Comparison of ENCODE assay signal across 23 cellular contexts in genomic region chr4:5009796-5010195, GRCh38. TPM values are rescaled to one million over a fixed set of nuclear protein-coding genes. Genes with fewer than 3 reads are reported as not detected.
DNase-seq lines count a peak whose midpoint lies in the region; ATAC-seq, FAIRE-seq and TF ChIP-seq lines count a peak whose summit lies in the region.
"Had no signal": no experiment of that assay in that cellular context is flagged by ENCODE, and none has a peak within 500 bp of the region (broad histone marks: within the 10 kb centered on the region; RNA-seq: fewer than 3 reads in every experiment).

No MANE protein-coding gene starts in this region.

- H2AFZ ChIP-seq in K562 (ENCODE audit: low read depth, low read length): no peak overlapping the region

- FAIRE-seq in K562 (lab: Jason Lieb, UNC): no peak
- FAIRE-seq: A204.1, D721Med, GM12878, GM19239 had no signal

- H3K9ac ChIP-seq in K562 (ENCODE audit: insufficient read depth in 1 of 2, low read depth in 2 of 2, low read length in 2 of 2): no peak overlapping the region
- H3K9ac ChIP-seq: BLaER1 treated with 17β-estradiol and CSF1 and Interleukin-3, amounts not matched to agents 10 nM and 100 nM had no signal

- intact Hi-C loops in K562 (cut with micrococcal nuclease): no loop called here

- H4K20me1 ChIP-seq in K562 (replicated peaks; ENCODE audit: control insufficient read depth, insufficient read depth, low read length): no peaks in the 10 kb centered on the region
- H4K20me1 ChIP-seq: BLaER1 treated with 17β-estradiol and CSF1 and Interleukin-3, amounts not matched to agents 10 nM and 100 nM had no signal

- no peaks in the 10 kb centered on the region for H3K9me1 ChIP-seq in K562 (ENCODE audit: control insufficient read depth, insufficient read depth, low read length)

- no peaks in the 10 kb centered on the region; the same call in 2 of the 3 replicates for H3K36me3 ChIP-seq in K562 (ENCODE audit: control insufficient read depth, insufficient read depth, low read length)
- H3K36me3 ChIP-seq: BE2C; BLaER1 treated with 17β-estradiol and CSF1 and Interleukin-3, amounts not matched to agents 10 nM and 100 nM had no signal

- peak; percentile 63 for DNase-seq in AG10803 (ENCODE audit: low read depth)
- no peak for DNase-seq in K562 (ENCODE audit: extremely low read depth in 1 of 4, low spot score in 3 of 4)
- peak; percentile 62 for DNase-seq in fibroblast of gingiva (ENCODE audit: low read depth)
- no peak for DNase-seq in NCI-H1417 treated with DMSO at 0.1 percent for 48 hours (lab: John Stamatoyannopoulos, UW)
- no peak for DNase-seq in activated gamma-delta T cell (lab: John Stamatoyannopoulos, UW)
- DNase-seq: AML-193; BE2C; CD4-positive, alpha-beta T cell; CD8-positive, alpha-beta memory T cell; DMS 273 treated with DMSO at 0.1 percent for 48 hours; DMS79; EL; GDM1; H9 had no signal

- H3K27me3 ChIP-seq in K562 (ENCODE audit: control insufficient read depth in 2 of 2, insufficient read depth in 2 of 2, low read length in 2 of 2): peaks cover 2 to 21% of the 10 kb centered on the region in 2 experiments; a peak in 3 of 5 replicates
- H3K27me3 ChIP-seq: BE2C; BLaER1 treated with 17β-estradiol and CSF1 and Interleukin-3, amounts not matched to agents 10 nM and 100 nM had no signal

- H3K27ac ChIP-seq in K562 (ENCODE audit: extremely low read depth, low read depth, low read length): no peak overlapping the region
- H3K27ac ChIP-seq: 22Rv1; BLaER1 treated with 17β-estradiol and CSF1 and Interleukin-3, amounts not matched to agents 10 nM and 100 nM had no signal

- no peaks in the 10 kb centered on the region for H3K9me3 ChIP-seq in K562 (replicated peaks; ENCODE audit: control insufficient read depth, insufficient read depth, low read depth, low read length)
- H3K9me3 ChIP-seq: BE2C had no signal

- CTCF ChIA-PET in K562 (lab: Yijun Ruan, JAX; ENCODE audit: low intra/inter-chr PET ratio): no interaction called here

- ATAC-seq in K562 (no peak), HG03280 (IDR thresholded peaks at IDR 0.05; ENCODE audit: unreplicated experiment) (no peak)
- ATAC-seq: GM12878, GM23338, HCT116 had no signal

- no peak overlapping the region for H3K4me2 ChIP-seq in K562 (ENCODE audit: insufficient read depth, low read length)
- H3K4me2 ChIP-seq: BLaER1 treated with 17β-estradiol and CSF1 and Interleukin-3, amounts not matched to agents 10 nM and 100 nM; GM23338 had no signal

- in situ Hi-C loops in K562 (cut with MboI): no loop called here

- no peak for TF ChIP-seq POLR2A in K562 (conservative IDR thresholded peaks at IDR 0.05)

- no peaks in the 10 kb centered on the region for H3K79me2 ChIP-seq in K562 (ENCODE audit: control insufficient read depth, insufficient read depth, low read length)

- TF ChIP-seq EP300 in K562 (IDR thresholded peaks at IDR 0.05; ENCODE audit: low read length): no peak

- WGBS in K562 (ENCODE audit: insufficient coverage, low coverage, missing lambda C conversion rate): 8% methylated on average over 3 of the region's 3 CpGs

- POLR2A ChIA-PET in K562 (lab: Yijun Ruan, JAX): no interaction called here

- no TSS peak for BruUV-seq in K562 (replicated peaks; lab: Mats Ljungman, UMichigan)

- no peaks in the 10 kb centered on the region; a peak in 1 of 5 replicates for H3K4me1 ChIP-seq in K562 (replicated peaks in 1 of 2; ENCODE audit: control insufficient read depth in 2 of 2, insufficient read depth in 2 of 2, low read length in 2 of 2)
- H3K4me1 ChIP-seq: BE2C had no signal

- H3K4me3 ChIP-seq in AG10803 (ENCODE audit: low read length) (no peak overlapping the region), K562 (no peak overlapping the region)
- H3K4me3 ChIP-seq: BLaER1 treated with 17β-estradiol and CSF1 and Interleukin-3, amounts not matched to agents 10 nM and 100 nM; GM12878; GM23338 had no signal

- TF ChIP-seq RAD21 in K562 (CRISPR knock-in tag; conservative IDR thresholded peaks at IDR 0.05 in 1 of 2, IDR thresholded peaks at IDR 0.05 in 1 of 2): no peak

- TF ChIP-seq CTCF in AG10803 (conservative IDR thresholded peaks at IDR 0.05; ENCODE audit: low read length) (no peak), K562 (IDR thresholded peaks at IDR 0.05 in 2 of 3, conservative IDR thresholded peaks at IDR 0.05 in 1 of 3; ENCODE audit: insufficient read depth in 2 of 3, low read depth in 1 of 3, low read length in 3 of 3) (no peak)

TF ChIP-seq in K562, 482 proteins besides CTCF, POLR2A, EP300 and RAD21:
- TF ChIP-seq TFAP4 (CRISPR knock-in tag; IDR thresholded peaks at IDR 0.05; ENCODE audit: borderline replicate concordance): no peak
- TF ChIP-seq ZNF316 (IDR thresholded peaks at IDR 0.05): peak; percentile 61
- TF ChIP-seq ZNF436 (CRISPR knock-in tag; IDR thresholded peaks at IDR 0.05): no peak
- 0 out of 2 replicates have a peak, but pooled peaks have one; percentile 12 for TF ChIP-seq MAFG (tag; conservative IDR thresholded peaks at IDR 0.05)
- no peak for TF ChIP-seq BACH1 (tag; IDR thresholded peaks at IDR 0.05)
- TF ChIP-seq C11orf30 (IDR thresholded peaks at IDR 0.05; ENCODE audit: low read depth): peak; percentile 38; the same call in 1 of the 2 replicates
- no peak for TF ChIP-seq NR2C2 (CRISPR knock-in tag; IDR thresholded peaks at IDR 0.05)
- TF ChIP-seq NR2C2 (tag; IDR thresholded peaks at IDR 0.05): no peak
- no peak for TF ChIP-seq BRF1 (IDR thresholded peaks at IDR 0.05; ENCODE audit: borderline replicate concordance, extremely low read depth, insufficient read length)

RNA-seq across cellular contexts. Expression of gene CYTL1, which starts 9.5 kb away (rescaled TPM):
- total RNA-seq in K562 (2011; cell fraction: chromatin; rRNA removed; ENCODE audit: low replicate concordance): not detected in 2 replicates
- total RNA-seq in K562 (2011; cell fraction: nucleolus; rRNA removed): not detected in 2 replicates
- total RNA-seq in K562 (2011; cell fraction: nucleoplasm; rRNA removed): not detected in 2 replicates
- total RNA-seq in K562 (2014; rRNA removed): not detected in 2 replicates
- total RNA-seq in K562 (2014; rRNA removed; fragmentation: Illumina TruSeq; extraction: Trizol): not detected in 2 replicates
- total RNA-seq in K562 (2015; rRNA removed; fragmentation: Illumina TruSeq; extraction: Trizol): not detected in 2 replicates
- total RNA-seq in K562 (2021): not detected in 2 replicates
- polyA plus RNA-seq in K562 (2011; rRNA removed): not detected in 2 replicates
- polyA plus RNA-seq in K562 (2011; cell fraction: cytosol; rRNA removed): not detected in 2 replicates
- not detected in 2 replicates for polyA plus RNA-seq in K562 (2011; cell fraction: nucleus; rRNA removed)
- polyA plus RNA-seq in K562 (2012): 0.19 TPM in 1 of 2 replicates, not detected in the other
- not detected in 2 replicates for polyA plus RNA-seq in K562 (2014; fragmentation: Illumina TruSeq; extraction: Trizol)
- polyA plus RNA-seq in K562 (2014; fragmentation: Nextera tagmentation; extraction: Ambion mirVana): not detected
- polyA plus RNA-seq in K562 (2014; rRNA removed): not detected in 2 replicates
- not detected in 2 replicates for polyA minus RNA-seq in K562 (2011; rRNA and poly(A)+ RNA removed)
- not detected in 2 replicates for polyA minus RNA-seq in K562 (2011; cell fraction: cytosol; rRNA and poly(A)+ RNA removed)
- not detected in 2 replicates for polyA minus RNA-seq in K562 (2011; cell fraction: nucleus; rRNA and poly(A)+ RNA removed)
- total RNA-seq: CD4-positive, alpha-beta T cell; CD8-positive, alpha-beta memory T cell; GM12878 had no signal
- polyA plus RNA-seq: GM12878 had no signal

RNA-seq across cellular contexts. Expression of gene STK32B, which starts 41.5 kb away (rescaled TPM):
- total RNA-seq in K562 (2011; cell fraction: chromatin; rRNA removed; ENCODE audit: low replicate concordance): 0.21 and 0.23 TPM in 2 replicates
- total RNA-seq in K562 (2011; cell fraction: nucleolus; rRNA removed): 0.13 TPM in 1 of 2 replicates, not detected in the other
- 0.15 and 0.53 TPM in 2 replicates for total RNA-seq in K562 (2011; cell fraction: nucleoplasm; rRNA removed)
- total RNA-seq in K562 (2014; rRNA removed): 0.08 TPM in 1 of 2 replicates, not detected in the other
- 0.11 and 0.16 TPM in 2 replicates for total RNA-seq in K562 (2014; rRNA removed; fragmentation: Illumina TruSeq; extraction: Trizol)
- total RNA-seq in K562 (2015; rRNA removed; fragmentation: Illumina TruSeq; extraction: Trizol): 0.07 and 0.08 TPM in 2 replicates
- total RNA-seq in K562 (2021): 0.18 and 0.20 TPM in 2 replicates
- not detected in 2 replicates for polyA plus RNA-seq in K562 (2011; rRNA removed)
- polyA plus RNA-seq in K562 (2011; cell fraction: cytosol; rRNA removed): 0.01 and 0.04 TPM in 2 replicates
- 0.14 TPM in 1 of 2 replicates, not detected in the other for polyA plus RNA-seq in K562 (2011; cell fraction: nucleus; rRNA removed)
- polyA plus RNA-seq in K562 (2012): 0.30 and 0.71 TPM in 2 replicates
- 0.10 and 0.12 TPM in 2 replicates for polyA plus RNA-seq in K562 (2014; fragmentation: Illumina TruSeq; extraction: Trizol)
- under 1 TPM; 0.03 to 0.04 TPM for polyA plus RNA-seq in K562 (2014; fragmentation: Nextera tagmentation; extraction: Ambion mirVana)
- polyA plus RNA-seq in K562 (2014; rRNA removed): 0.05 and 0.22 TPM in 2 replicates
- polyA minus RNA-seq in K562 (2011; rRNA and poly(A)+ RNA removed): 0.06 TPM in 1 of 2 replicates, not detected in the other
- polyA minus RNA-seq in K562 (2011; cell fraction: cytosol; rRNA and poly(A)+ RNA removed): not detected in 2 replicates
- polyA minus RNA-seq in K562 (2011; cell fraction: nucleus; rRNA and poly(A)+ RNA removed): 0.13 TPM in 1 of 2 replicates, not detected in the other
- total RNA-seq: CD4-positive, alpha-beta T cell; CD8-positive, alpha-beta memory T cell had no signal
- polyA plus RNA-seq: CD8-positive, alpha-beta memory T cell had no signal

Comparison
In these comparisons a context has a peak if more than half of its experiments do, and no peak if none do; other contexts are left out.
1. DNase-seq: peak in AG10803 (single experiment) and fibroblast of gingiva (single experiment); none in K562 (0 of 4), NCI-H1417 treated with DMSO at 0.1 percent for 48 hours (single experiment) and activated gamma-delta T cell (single experiment).